Comparison of ENCODE assay signal across 17 cellular contexts in the genomic region with DNA sequence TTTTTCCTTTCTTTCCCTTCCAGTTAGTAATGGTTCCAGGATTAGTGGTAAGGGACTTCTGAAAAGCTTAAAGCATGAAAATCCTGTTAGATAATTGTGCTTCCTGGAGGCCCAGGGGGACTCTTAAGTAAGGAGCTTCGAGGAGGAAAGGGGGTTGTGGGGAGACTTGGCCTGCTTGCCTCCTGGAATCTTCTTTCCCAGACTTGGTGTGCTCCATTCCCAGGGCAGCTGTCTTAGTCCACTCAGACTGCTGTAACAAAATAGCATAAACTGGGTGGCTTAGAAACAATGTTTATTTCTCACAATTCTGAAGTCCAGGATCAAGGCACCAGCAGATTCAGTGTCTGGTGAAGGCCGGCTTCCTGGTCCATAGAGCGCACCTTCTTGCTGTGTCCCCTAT.
A peak's percentile ranks its signal among the peaks of the same experiment; 100 is the strongest.
DNase-seq lines count a peak whose midpoint lies in the region; ATAC-seq and TF ChIP-seq lines count a peak whose summit lies in the region.
"Had no signal": no experiment of that assay in that cellular context is flagged by ENCODE, and none has a peak within 500 bp of the region (broad histone marks: within the 10 kb centered on the region; RNA-seq: fewer than 3 reads in every experiment).

No MANE protein-coding gene starts in this region.

- peaks cover 25% of the 10 kb centered on the region for H3K4me1 Mint-ChIP-seq in activated naive CD8-positive, alpha-beta T cell treated with anti-CD3 and anti-CD28 coated beads, Interleukin-2, amount 50 U/mL, for 24 hours
- peaks cover 20% of the 10 kb centered on the region for H3K4me1 Mint-ChIP-seq in activated naive CD8-positive, alpha-beta T cell treated with anti-CD3 and anti-CD28 coated beads for 36 hours
- peaks cover 19% of the 10 kb centered on the region for H3K4me1 Mint-ChIP-seq in activated CD8-positive, alpha-beta T cell treated with anti-CD3 and anti-CD28 coated beads, Interleukin-2, amount 10 ng/mL, durations not matched to agents 7 days and 5 days (ENCODE audit: low read depth)
- H3K4me1 Mint-ChIP-seq in mesothelial cell of epicardium = peaks cover 6% of the 10 kb centered on the region

- no peak for ATAC-seq in activated naive CD8-positive, alpha-beta T cell treated with anti-CD3 and anti-CD28 coated beads, Interleukin-2, amount 50 U/mL, for 24 hours
- ATAC-seq in activated CD8-positive, alpha-beta T cell treated with anti-CD3 and anti-CD28 coated beads, Interleukin-2, amount 10 ng/mL, durations not matched to agents 7 days and 5 days = no peak
- no peak for ATAC-seq in GM19452 (IDR thresholded peaks at IDR 0.05; ENCODE audit: unreplicated experiment)

- H3K27ac Mint-ChIP-seq in activated naive CD8-positive, alpha-beta T cell treated with anti-CD3 and anti-CD28 coated beads, Interleukin-2, amount 50 U/mL, for 24 hours = no peak overlapping the region
- H3K27ac Mint-ChIP-seq in activated naive CD8-positive, alpha-beta T cell treated with anti-CD3 and anti-CD28 coated beads for 36 hours = no peak overlapping the region
- H3K27ac Mint-ChIP-seq in activated CD8-positive, alpha-beta T cell treated with anti-CD3 and anti-CD28 coated beads, Interleukin-2, amount 10 ng/mL, durations not matched to agents 7 days and 5 days = peak overlapping the region; percentile 55
- peak overlapping the region; percentile 71 for H3K27ac Mint-ChIP-seq in mesothelial cell of epicardium

- H3K27me3 ChIP-seq in thyroid gland = no peaks in the 10 kb centered on the region
- H3K27me3 ChIP-seq: tibial nerve had no signal

- peak overlapping the region; percentile 54 for H3K4me3 Mint-ChIP-seq in activated naive CD8-positive, alpha-beta T cell treated with anti-CD3 and anti-CD28 coated beads, Interleukin-2, amount 50 U/mL, for 24 hours
- H3K4me3 Mint-ChIP-seq in activated naive CD8-positive, alpha-beta T cell treated with anti-CD3 and anti-CD28 coated beads for 36 hours = no peak overlapping the region
- H3K4me3 Mint-ChIP-seq in activated CD8-positive, alpha-beta T cell treated with anti-CD3 and anti-CD28 coated beads, Interleukin-2, amount 10 ng/mL, durations not matched to agents 7 days and 5 days = no peak overlapping the region
- no peak overlapping the region for H3K4me3 Mint-ChIP-seq in mesothelial cell of epicardium

- no peaks in the 10 kb centered on the region for H3K27me3 Mint-ChIP-seq in activated naive CD8-positive, alpha-beta T cell treated with anti-CD3 and anti-CD28 coated beads, Interleukin-2, amount 50 U/mL, for 24 hours
- H3K27me3 Mint-ChIP-seq in activated naive CD8-positive, alpha-beta T cell treated with anti-CD3 and anti-CD28 coated beads for 36 hours = no peaks in the 10 kb centered on the region
- no peaks in the 10 kb centered on the region for H3K27me3 Mint-ChIP-seq in activated CD8-positive, alpha-beta T cell treated with anti-CD3 and anti-CD28 coated beads, Interleukin-2, amount 10 ng/mL, durations not matched to agents 7 days and 5 days (ENCODE audit: low read depth)
- peaks cover 2% of the 10 kb centered on the region for H3K27me3 Mint-ChIP-seq in mesothelial cell of epicardium (ENCODE audit: low read depth)

- H3K9me3 Mint-ChIP-seq in activated naive CD8-positive, alpha-beta T cell treated with anti-CD3 and anti-CD28 coated beads, Interleukin-2, amount 50 U/mL, for 24 hours = no peaks in the 10 kb centered on the region
- H3K9me3 Mint-ChIP-seq in activated naive CD8-positive, alpha-beta T cell treated with anti-CD3 and anti-CD28 coated beads for 36 hours = peaks cover 2% of the 10 kb centered on the region
- H3K9me3 Mint-ChIP-seq in activated CD8-positive, alpha-beta T cell treated with anti-CD3 and anti-CD28 coated beads, Interleukin-2, amount 10 ng/mL, durations not matched to agents 7 days and 5 days (ENCODE audit: insufficient read depth) = no peaks in the 10 kb centered on the region
- peaks cover 4% of the 10 kb centered on the region for H3K9me3 Mint-ChIP-seq in mesothelial cell of epicardium

- H3K36me3 Mint-ChIP-seq in activated naive CD8-positive, alpha-beta T cell treated with anti-CD3 and anti-CD28 coated beads, Interleukin-2, amount 50 U/mL, for 24 hours (ENCODE audit: low read depth) = no peaks in the 10 kb centered on the region
- peaks cover 20% of the 10 kb centered on the region for H3K36me3 Mint-ChIP-seq in activated naive CD8-positive, alpha-beta T cell treated with anti-CD3 and anti-CD28 coated beads for 36 hours
- H3K36me3 Mint-ChIP-seq in activated CD8-positive, alpha-beta T cell treated with anti-CD3 and anti-CD28 coated beads, Interleukin-2, amount 10 ng/mL, durations not matched to agents 7 days and 5 days (ENCODE audit: low read depth) = no peaks in the 10 kb centered on the region
- no peaks in the 10 kb centered on the region for H3K36me3 Mint-ChIP-seq in mesothelial cell of epicardium

- peak overlapping the region; percentile 10 to 67 (median 54) for H3K27ac ChIP-seq in thyroid gland
- H3K27ac ChIP-seq: epithelial cell of prostate, parathyroid adenoma had no signal

- 71 to 75% methylated on average over 3 of the region's 3 CpGs for WGBS in thyroid gland, 2 donors

- no peak overlapping the region for H3K4me3 ChIP-seq in thyroid gland (replicated peaks in 1 of 3)

- peaks cover 8 to 17% of the 10 kb centered on the region in 2 donors for H3K4me1 ChIP-seq in thyroid gland
- H3K4me1 ChIP-seq: tibial nerve had no signal

- intact Hi-C loops in thyroid gland (cut with DNase I) = no loop called here

- POLR2A ChIA-PET in activated CD8-positive, alpha-beta T cell treated with anti-CD3 and anti-CD28 coated beads, Interleukin-2, amount 10 ng/mL, durations not matched to agents 7 days and 5 days (lab: Charles Lee) = no interaction called here

- H3K36me3 ChIP-seq in thyroid gland = no peaks in the 10 kb centered on the region
- H3K36me3 ChIP-seq: tibial nerve had no signal

- no peaks in the 10 kb centered on the region for H3K9me3 ChIP-seq in thyroid gland

- no peak for DNase-seq in activated naive CD8-positive, alpha-beta T cell treated with anti-CD3 and anti-CD28 coated beads, Interleukin-2, amount 50 U/mL, for 24 hours
- no peak for DNase-seq in activated naive CD8-positive, alpha-beta T cell treated with anti-CD3 and anti-CD28 coated beads for 36 hours
- no peak for DNase-seq in activated CD8-positive, alpha-beta T cell treated with anti-CD3 and anti-CD28 coated beads, Interleukin-2, amount 10 ng/mL, durations not matched to agents 7 days and 5 days
- DNase-seq in mesothelial cell of epicardium (ENCODE audit: low spot score in 2 of 2, unreplicated experiment in 2 of 2) (no peak), thyroid gland (no peak), AML-193 (lab: John Stamatoyannopoulos, UW) (no peak)
- DNase-seq in stimulated activated naive CD4-positive, alpha-beta T cell treated with Interleukin-2 at 50 U/mL for 16 hours (lab: John Stamatoyannopoulos, UW) = no peak
- DNase-seq: activated CD4-positive, CD25-positive, alpha-beta regulatory T cell; activated CD8-positive, alpha-beta memory T cell treated with anti-CD3 and anti-CD28 coated beads, Interleukin-2, amount 50 U/mL, for 48 hours; islet precursor cell; NCI-H2081 treated with DMSO at 0.1 percent for 48 hours; NCI-H748 treated with DMSO at 0.1 percent for 48 hours; T-helper 1 cell had no signal

- TF ChIP-seq CTCF in mesothelial cell of epicardium (IDR thresholded peaks at IDR 0.05; ENCODE audit: unreplicated experiment) (no peak), thyroid gland (IDR thresholded peaks at IDR 0.05) (no peak)

- CTCF ChIA-PET in activated CD8-positive, alpha-beta T cell treated with anti-CD3 and anti-CD28 coated beads, Interleukin-2, amount 10 ng/mL, durations not matched to agents 7 days and 5 days (lab: Charles Lee) = no interaction called here

- no peak for TF ChIP-seq POLR2A in thyroid gland (IDR thresholded peaks at IDR 0.05)

Comparison
In these comparisons a context has a peak if more than half of its experiments do, and no peak if none do; other contexts are left out.
1. H3K27ac Mint-ChIP-seq: peak in activated CD8-positive, alpha-beta T cell treated with anti-CD3 and anti-CD28 coated beads, Interleukin-2, amount 10 ng/mL, durations not matched to agents 7 days and 5 days (single experiment) and mesothelial cell of epicardium (single experiment); none in activated naive CD8-positive, alpha-beta T cell treated with anti-CD3 and anti-CD28 coated beads, Interleukin-2, amount 50 U/mL, for 24 hours (single experiment) and activated naive CD8-positive, alpha-beta T cell treated with anti-CD3 and anti-CD28 coated beads for 36 hours (single experiment).